Comparison of ENCODE assay signal across 15 cellular contexts in genomic region chr17:28843810-28844137, GRCh38. TPM values are rescaled to one million over a fixed set of nuclear protein-coding genes. Genes with fewer than 3 reads are reported as not detected.
DNase-seq lines count a peak whose midpoint lies in the region; ATAC-seq, FAIRE-seq and TF ChIP-seq lines count a peak whose summit lies in the region.
"Had no signal": no experiment of that assay in that cellular context is flagged by ENCODE, and none has a peak within 500 bp of the region (broad histone marks: within the 10 kb centered on the region; RNA-seq: fewer than 3 reads in every experiment).

No MANE protein-coding gene starts in this region.

- H3K27ac Mint-ChIP-seq in activated CD4-positive, alpha-beta T cell treated with anti-CD3 and anti-CD28 coated beads, Interleukin-2, amount 10 ng/mL, durations not matched to agents 7 days and 5 days = no peak overlapping the region
- H3K27ac Mint-ChIP-seq in osteocyte (ENCODE audit: unreplicated experiment) = no peak overlapping the region

- in situ Hi-C loops in K562 (cut with MboI) = no loop called here

- H3K27ac ChIP-seq in K562 (ENCODE audit: extremely low read depth, low read depth, low read length) (peak overlapping the region; percentile 44; the same call in 1 of the 3 replicates), upper lobe of left lung (no peak overlapping the region)
- H3K27ac ChIP-seq: esophagus squamous epithelium, testis had no signal

- WGBS in K562 (ENCODE audit: insufficient coverage, low coverage, missing lambda C conversion rate) = 80% methylated on average over 6 of the region's 6 CpGs
- 96% methylated on average over 6 of the region's 6 CpGs for WGBS in upper lobe of left lung, 2 donors

- CTCF ChIA-PET in activated CD4-positive, alpha-beta T cell treated with anti-CD3 and anti-CD28 coated beads, Interleukin-2, amount 10 ng/mL, durations not matched to agents 7 days and 5 days (lab: Charles Lee) = interaction anchor here (0.6 to 1.9 kb wide), 4 partner anchors 17 to 117 kb away, joined by 3 to 7 read pairs (median 4); partner anchors contain the start of gene TLCD1
- CTCF ChIA-PET in K562 (lab: Yijun Ruan, JAX; ENCODE audit: low intra/inter-chr PET ratio) = no interaction called here

- peaks cover 17 to 34% of the 10 kb centered on the region in 2 experiments for H3K4me1 ChIP-seq in K562 (replicated peaks in 1 of 2; ENCODE audit: control insufficient read depth in 2 of 2, insufficient read depth in 2 of 2, low read length in 2 of 2)
- peaks cover 10 to 35% (median 15%) of the 10 kb centered on the region in 4 donors for H3K4me1 ChIP-seq in upper lobe of left lung

- no peaks in the 10 kb centered on the region for H3K27me3 Mint-ChIP-seq in activated CD4-positive, alpha-beta T cell treated with anti-CD3 and anti-CD28 coated beads, Interleukin-2, amount 10 ng/mL, durations not matched to agents 7 days and 5 days
- H3K27me3 Mint-ChIP-seq in osteocyte (ENCODE audit: unreplicated experiment) = no peaks in the 10 kb centered on the region

- intact Hi-C loops in K562 (cut with micrococcal nuclease) = loop anchor here (10.0 kb wide), 1 partner anchor 199 kb away; the partner anchor contains the start of gene BLTP2

- TF ChIP-seq CTCF in K562 (IDR thresholded peaks at IDR 0.05 in 2 of 3, conservative IDR thresholded peaks at IDR 0.05 in 1 of 3; ENCODE audit: insufficient read depth in 2 of 3, low read depth in 1 of 3, low read length in 3 of 3) (no peak), osteocyte (IDR thresholded peaks at IDR 0.05) (no peak), upper lobe of left lung (IDR thresholded peaks at IDR 0.05) (no peak)

- peak overlapping the region; percentile 93 for H3K4me3 Mint-ChIP-seq in activated CD4-positive, alpha-beta T cell treated with anti-CD3 and anti-CD28 coated beads, Interleukin-2, amount 10 ng/mL, durations not matched to agents 7 days and 5 days
- H3K4me3 Mint-ChIP-seq in osteocyte (ENCODE audit: unreplicated experiment) = peak overlapping the region; percentile 50

- no peak overlapping the region for H2AFZ ChIP-seq in K562 (ENCODE audit: low read depth, low read length)

- H3K9me1 ChIP-seq in K562 (ENCODE audit: control insufficient read depth, insufficient read depth, low read length) = no peaks in the 10 kb centered on the region

- POLR2A ChIA-PET in activated CD4-positive, alpha-beta T cell treated with anti-CD3 and anti-CD28 coated beads, Interleukin-2, amount 10 ng/mL, durations not matched to agents 7 days and 5 days (lab: Charles Lee) = no interaction called here
- POLR2A ChIA-PET in K562 (lab: Yijun Ruan, JAX) = interaction anchor here (0.6 to 3.5 kb wide), 5 partner anchors 15 to 790 kb away, joined by 3 to 10 read pairs (median 4); partner anchors contain the start of gene RPL23A

- no TSS peak for BruUV-seq in K562 (replicated peaks; lab: Mats Ljungman, UMichigan)

- H4K20me1 ChIP-seq in K562 (replicated peaks; ENCODE audit: control insufficient read depth, insufficient read depth, low read length) = no peaks in the 10 kb centered on the region

- H3K4me1 Mint-ChIP-seq in activated CD4-positive, alpha-beta T cell treated with anti-CD3 and anti-CD28 coated beads, Interleukin-2, amount 10 ng/mL, durations not matched to agents 7 days and 5 days = peaks cover 30% of the 10 kb centered on the region
- H3K4me1 Mint-ChIP-seq in osteocyte (ENCODE audit: unreplicated experiment) = peaks cover 32% of the 10 kb centered on the region

- no peak overlapping the region for H3K4me2 ChIP-seq in K562 (ENCODE audit: insufficient read depth, low read length)

- H3K9me3 ChIP-seq in K562 (replicated peaks; ENCODE audit: control insufficient read depth, insufficient read depth, low read depth, low read length) = 0 out of 2 replicates have a peak, but pooled peaks cover 2% of the 10 kb centered on the region
- H3K9me3 ChIP-seq in upper lobe of left lung = no peaks in the 10 kb centered on the region
- H3K9me3 ChIP-seq: esophagus squamous epithelium, left ventricle myocardium inferior, testis had no signal

- H3K79me2 ChIP-seq in K562 (ENCODE audit: control insufficient read depth, insufficient read depth, low read length) = peaks cover 43% of the 10 kb centered on the region

- ATAC-seq in K562 (no peak), upper lobe of left lung (ENCODE audit: low FRiP score in 2 of 2) (no peak)

- DNase-seq in activated CD4-positive, alpha-beta T cell treated with anti-CD3 and anti-CD28 coated beads, Interleukin-2, amount 10 ng/mL, durations not matched to agents 7 days and 5 days = no peak
- no peak for DNase-seq in activated CD4-positive, alpha-beta T cell treated with anti-CD3 and anti-CD28 coated beads for 48 hours
- DNase-seq in M059J (ENCODE audit: low read depth) (peak; percentile 21), K562 (ENCODE audit: extremely low read depth in 1 of 4, low spot score in 3 of 4) (peak in 1 of 4 experiments; percentile 11), osteocyte (ENCODE audit: extremely low spot score, unreplicated experiment) (no peak), upper lobe of left lung (no peak), GM19238 (ENCODE audit: insufficient read length, low spot score) (no peak)
- no peak for DNase-seq in stimulated activated naive CD4-positive, alpha-beta T cell treated with Interleukin-2 at 50 U/mL for 16 hours (lab: John Stamatoyannopoulos, UW)
- DNase-seq: ACHN; activated CD4-positive, CD25-positive, alpha-beta regulatory T cell; esophagus squamous epithelium; left ventricle myocardium inferior; NCI-H1048; small intestine; testis had no signal

- H3K27me3 ChIP-seq in K562 (ENCODE audit: control insufficient read depth in 2 of 2, insufficient read depth in 2 of 2, low read length in 2 of 2) (no peaks in the 10 kb centered on the region), upper lobe of left lung (no peaks in the 10 kb centered on the region)
- H3K27me3 ChIP-seq: esophagus squamous epithelium, testis had no signal

- H3K9ac ChIP-seq in K562 (ENCODE audit: insufficient read depth in 1 of 2, low read depth in 2 of 2, low read length in 2 of 2) = peak overlapping the region; percentile 0 to 5; a peak in 1 of 4 replicates

- H3K36me3 Mint-ChIP-seq in activated CD4-positive, alpha-beta T cell treated with anti-CD3 and anti-CD28 coated beads, Interleukin-2, amount 10 ng/mL, durations not matched to agents 7 days and 5 days (ENCODE audit: low read depth) = peaks cover 3% of the 10 kb centered on the region
- no peaks in the 10 kb centered on the region for H3K36me3 Mint-ChIP-seq in osteocyte (ENCODE audit: unreplicated experiment)

- TF ChIP-seq POLR2A in K562 (conservative IDR thresholded peaks at IDR 0.05) (no peak), upper lobe of left lung (IDR thresholded peaks at IDR 0.05) (no peak)

- H3K4me3 ChIP-seq in K562 = no peak overlapping the region
- no peak overlapping the region for H3K4me3 ChIP-seq in upper lobe of left lung

- H3K36me3 ChIP-seq in K562 (ENCODE audit: control insufficient read depth, insufficient read depth, low read length) (peaks cover 8% of the 10 kb centered on the region), upper lobe of left lung (no peaks in the 10 kb centered on the region)
- H3K36me3 ChIP-seq: esophagus squamous epithelium, left ventricle myocardium inferior had no signal

- no peaks in the 10 kb centered on the region for H3K9me3 Mint-ChIP-seq in activated CD4-positive, alpha-beta T cell treated with anti-CD3 and anti-CD28 coated beads, Interleukin-2, amount 10 ng/mL, durations not matched to agents 7 days and 5 days
- no peaks in the 10 kb centered on the region for H3K9me3 Mint-ChIP-seq in osteocyte (ENCODE audit: unreplicated experiment)

- FAIRE-seq in K562 (lab: Jason Lieb, UNC) = peak; percentile 19
- FAIRE-seq: small intestine had no signal

- no peak for TF ChIP-seq RAD21 in K562 (CRISPR knock-in tag; conservative IDR thresholded peaks at IDR 0.05 in 1 of 2, IDR thresholded peaks at IDR 0.05 in 1 of 2)

- TF ChIP-seq EP300 in K562 (IDR thresholded peaks at IDR 0.05; ENCODE audit: low read length) = no peak
- no peak for TF ChIP-seq EP300 in upper lobe of left lung (IDR thresholded peaks at IDR 0.05)

RNA-seq across cellular contexts. Expression of gene FAM222B, which starts 1.2 kb away (rescaled TPM):
- total RNA-seq in activated CD4-positive, alpha-beta T cell treated with anti-CD3 and anti-CD28 coated beads, Interleukin-2, amount 10 ng/mL, durations not matched to agents 7 days and 5 days = 10 to 100 TPM; 15.7 to 17.9 TPM
- 3.2 and 13.2 TPM in 2 replicates for total RNA-seq in M059J (2014; rRNA removed; shearing (Covaris generic))
- total RNA-seq in K562 (2011; cell fraction: chromatin; rRNA removed; ENCODE audit: low replicate concordance) = 115 and 118 TPM in 2 replicates
- 34.0 and 45.9 TPM in 2 replicates for total RNA-seq in K562 (2011; cell fraction: nucleolus; rRNA removed)
- total RNA-seq in K562 (2011; cell fraction: nucleoplasm; rRNA removed) = 86.2 and 134 TPM in 2 replicates
- total RNA-seq in K562 (2014; rRNA removed) (7.4 and 14.0 TPM in 2 replicates), K562 (2014; rRNA removed; fragmentation: Illumina TruSeq; extraction: Trizol) (7.5 and 8.5 TPM in 2 replicates), K562 (2015; rRNA removed; fragmentation: Illumina TruSeq; extraction: Trizol) (8.5 TPM in 2 replicates), K562 (2021) (31.1 and 32.9 TPM in 2 replicates), osteocyte (19.4 and 21.2 TPM in 2 replicates), upper lobe of left lung (10 to 100 TPM; 16.8 to 23.1 (median 20.1) TPM)
- polyA plus RNA-seq in K562 (2011; rRNA removed) (7.3 and 8.3 TPM in 2 replicates), K562 (2014; fragmentation: Illumina TruSeq; extraction: Trizol) (34.5 and 34.6 TPM in 2 replicates), K562 (2014; fragmentation: Nextera tagmentation; extraction: Ambion mirVana) (1 to 10 TPM; 4.0 to 6.7 TPM), K562 (2014; rRNA removed) (10.9 TPM in 2 replicates)
- 11.9 and 18.3 TPM in 2 replicates for polyA plus RNA-seq in K562 (2011; cell fraction: cytosol; rRNA removed)
- 10.0 and 18.6 TPM in 2 replicates for polyA plus RNA-seq in K562 (2011; cell fraction: nucleus; rRNA removed)
- 21.1 and 26.3 TPM in 2 replicates for polyA plus RNA-seq in K562 (2012)
- polyA minus RNA-seq in K562 (2011; rRNA and poly(A)+ RNA removed) = 17.9 and 18.4 TPM in 2 replicates
- 20.8 and 24.7 TPM in 2 replicates for polyA minus RNA-seq in K562 (2011; cell fraction: cytosol; rRNA and poly(A)+ RNA removed)
- polyA minus RNA-seq in K562 (2011; cell fraction: nucleus; rRNA and poly(A)+ RNA removed) = 7.1 and 7.9 TPM in 2 replicates

RNA-seq across cellular contexts. Expression of gene ERAL1, which starts 11.0 kb away (rescaled TPM):
- 10 to 100 TPM; 40.8 to 42.9 TPM for total RNA-seq in activated CD4-positive, alpha-beta T cell treated with anti-CD3 and anti-CD28 coated beads, Interleukin-2, amount 10 ng/mL, durations not matched to agents 7 days and 5 days
- total RNA-seq in M059J (2014; rRNA removed; shearing (Covaris generic)) = 34.4 and 41.7 TPM in 2 replicates
- total RNA-seq in K562 (2011; cell fraction: chromatin; rRNA removed; ENCODE audit: low replicate concordance) = 47.5 and 136 TPM in 2 replicates
- 90.7 and 91.3 TPM in 2 replicates for total RNA-seq in K562 (2011; cell fraction: nucleolus; rRNA removed)
- 66.9 and 68.4 TPM in 2 replicates for total RNA-seq in K562 (2011; cell fraction: nucleoplasm; rRNA removed)
- total RNA-seq in K562 (2014; rRNA removed) (65.2 and 82.2 TPM in 2 replicates), K562 (2014; rRNA removed; fragmentation: Illumina TruSeq; extraction: Trizol) (35.9 and 37.5 TPM in 2 replicates), K562 (2015; rRNA removed; fragmentation: Illumina TruSeq; extraction: Trizol) (42.2 and 44.8 TPM in 2 replicates), K562 (2021) (97.5 and 98.3 TPM in 2 replicates), osteocyte (38.3 and 38.5 TPM in 2 replicates), upper lobe of left lung (10 to 100 TPM; 22.4 to 41.3 (median 27.7) TPM)
- polyA plus RNA-seq in K562 (2011; rRNA removed) (123 and 132 TPM in 2 replicates), K562 (2014; fragmentation: Illumina TruSeq; extraction: Trizol) (143 and 149 TPM in 2 replicates), K562 (2014; fragmentation: Nextera tagmentation; extraction: Ambion mirVana) (100 to 1,000 TPM; 306 to 351 TPM), K562 (2014; rRNA removed) (106 and 135 TPM in 2 replicates)
- 145 and 255 TPM in 2 replicates for polyA plus RNA-seq in K562 (2011; cell fraction: cytosol; rRNA removed)
- 106 and 137 TPM in 2 replicates for polyA plus RNA-seq in K562 (2011; cell fraction: nucleus; rRNA removed)
- 90.4 and 103 TPM in 2 replicates for polyA plus RNA-seq in K562 (2012)
- polyA minus RNA-seq in K562 (2011; rRNA and poly(A)+ RNA removed) = 74.6 and 135 TPM in 2 replicates
- polyA minus RNA-seq in K562 (2011; cell fraction: cytosol; rRNA and poly(A)+ RNA removed) = 72.4 and 111 TPM in 2 replicates
- 45.1 and 67.7 TPM in 2 replicates for polyA minus RNA-seq in K562 (2011; cell fraction: nucleus; rRNA and poly(A)+ RNA removed)

RNA-seq across cellular contexts. Expression of gene FLOT2, which starts 53.8 kb away (rescaled TPM):
- 100 to 1,000 TPM; 200 to 212 TPM for total RNA-seq in activated CD4-positive, alpha-beta T cell treated with anti-CD3 and anti-CD28 coated beads, Interleukin-2, amount 10 ng/mL, durations not matched to agents 7 days and 5 days
- total RNA-seq in M059J (2014; rRNA removed; shearing (Covaris generic)) = 23.6 and 27.6 TPM in 2 replicates
- total RNA-seq in K562 (2011; cell fraction: chromatin; rRNA removed; ENCODE audit: low replicate concordance) = 71.3 and 104 TPM in 2 replicates
- total RNA-seq in K562 (2011; cell fraction: nucleolus; rRNA removed) = 66.8 and 70.7 TPM in 2 replicates
- total RNA-seq in K562 (2011; cell fraction: nucleoplasm; rRNA removed) = 69.2 and 74.4 TPM in 2 replicates
- total RNA-seq in K562 (2014; rRNA removed) = 41.7 and 47.7 TPM in 2 replicates
- 22.8 and 28.5 TPM in 2 replicates for total RNA-seq in K562 (2014; rRNA removed; fragmentation: Illumina TruSeq; extraction: Trizol)
- 38.1 and 40.6 TPM in 2 replicates for total RNA-seq in K562 (2015; rRNA removed; fragmentation: Illumina TruSeq; extraction: Trizol)
- total RNA-seq in K562 (2021) = 138 and 143 TPM in 2 replicates
- polyA plus RNA-seq in K562 (2011; rRNA removed) = 90.8 and 99.7 TPM in 2 replicates
- 118 and 151 TPM in 2 replicates for polyA plus RNA-seq in K562 (2011; cell fraction: cytosol; rRNA removed)
- polyA plus RNA-seq in K562 (2011; cell fraction: nucleus; rRNA removed) = 86.5 and 110 TPM in 2 replicates
- polyA plus RNA-seq in K562 (2012) = 106 and 168 TPM in 2 replicates
- polyA plus RNA-seq in K562 (2014; fragmentation: Illumina TruSeq; extraction: Trizol) = 87.8 and 95.5 TPM in 2 replicates
- polyA plus RNA-seq in K562 (2014; fragmentation: Nextera tagmentation; extraction: Ambion mirVana) = 10 to 100 TPM; 17.5 to 30.1 TPM
- 72.2 and 72.7 TPM in 2 replicates for polyA plus RNA-seq in K562 (2014; rRNA removed)
- 114 and 143 TPM in 2 replicates for polyA minus RNA-seq in K562 (2011; rRNA and poly(A)+ RNA removed)
- polyA minus RNA-seq in K562 (2011; cell fraction: cytosol; rRNA and poly(A)+ RNA removed) = 86.6 and 88.6 TPM in 2 replicates
- polyA minus RNA-seq in K562 (2011; cell fraction: nucleus; rRNA and poly(A)+ RNA removed) = 16.2 and 18.3 TPM in 2 replicates
- 95.8 and 104 TPM in 2 replicates for total RNA-seq in osteocyte
- 100 to 1,000 TPM in 2 of 6 donors, 10 to 100 TPM in 4; 75.4 to 211 (median 85.8) TPM for total RNA-seq in upper lobe of left lung

RNA-seq across cellular contexts. Expression of gene DHRS13, which starts 59.1 kb away (rescaled TPM):
- total RNA-seq in activated CD4-positive, alpha-beta T cell treated with anti-CD3 and anti-CD28 coated beads, Interleukin-2, amount 10 ng/mL, durations not matched to agents 7 days and 5 days = 10 to 100 TPM; 26.8 to 27.8 TPM
- 7.1 and 9.0 TPM in 2 replicates for total RNA-seq in M059J (2014; rRNA removed; shearing (Covaris generic))
- 64.4 and 82.9 TPM in 2 replicates for total RNA-seq in K562 (2011; cell fraction: chromatin; rRNA removed; ENCODE audit: low replicate concordance)
- 76.9 and 79.7 TPM in 2 replicates for total RNA-seq in K562 (2011; cell fraction: nucleolus; rRNA removed)
- 79.7 and 82.1 TPM in 2 replicates for total RNA-seq in K562 (2011; cell fraction: nucleoplasm; rRNA removed)
- 52.3 and 56.7 TPM in 2 replicates for total RNA-seq in K562 (2014; rRNA removed)
- 21.5 and 25.2 TPM in 2 replicates for total RNA-seq in K562 (2014; rRNA removed; fragmentation: Illumina TruSeq; extraction: Trizol)
- total RNA-seq in K562 (2015; rRNA removed; fragmentation: Illumina TruSeq; extraction: Trizol) = 31.2 and 33.5 TPM in 2 replicates
- total RNA-seq in K562 (2021) = 39.5 and 42.4 TPM in 2 replicates
- polyA plus RNA-seq in K562 (2011; rRNA removed) = 26.9 and 36.3 TPM in 2 replicates
- 40.5 and 70.4 TPM in 2 replicates for polyA plus RNA-seq in K562 (2011; cell fraction: cytosol; rRNA removed)
- polyA plus RNA-seq in K562 (2011; cell fraction: nucleus; rRNA removed) = 24.6 and 32.8 TPM in 2 replicates
- 19.4 and 24.0 TPM in 2 replicates for polyA plus RNA-seq in K562 (2012)
- 30.2 and 32.3 TPM in 2 replicates for polyA plus RNA-seq in K562 (2014; fragmentation: Illumina TruSeq; extraction: Trizol)
- under 1 TPM in 1 of 2 experiments, not detected in 1; 0.32 TPM for polyA plus RNA-seq in K562 (2014; fragmentation: Nextera tagmentation; extraction: Ambion mirVana)
- polyA plus RNA-seq in K562 (2014; rRNA removed) = 44.9 and 53.3 TPM in 2 replicates
- polyA minus RNA-seq in K562 (2011; rRNA and poly(A)+ RNA removed) = 25.0 and 26.0 TPM in 2 replicates
- polyA minus RNA-seq in K562 (2011; cell fraction: cytosol; rRNA and poly(A)+ RNA removed) = 14.7 and 20.7 TPM in 2 replicates
- polyA minus RNA-seq in K562 (2011; cell fraction: nucleus; rRNA and poly(A)+ RNA removed) = 16.6 and 16.9 TPM in 2 replicates
- total RNA-seq in osteocyte = 10.7 and 12.4 TPM in 2 replicates
- 10 to 100 TPM in 5 of 6 donors, 1 to 10 TPM in 1; 2.1 to 21.8 (median 15.0) TPM for total RNA-seq in upper lobe of left lung
